Comparison of ENCODE assay signal across 1 cellular context in genomic region chr3:71051259-71051595, GRCh38.
TF ChIP-seq lines count a peak whose summit lies in the region.

No MANE protein-coding gene starts in this region.

TF ChIP-seq in SK-N-SH, 30 proteins besides CTCF, POLR2A, EP300 and RAD21 (continued from another document):
- TF ChIP-seq, protein P1, sequence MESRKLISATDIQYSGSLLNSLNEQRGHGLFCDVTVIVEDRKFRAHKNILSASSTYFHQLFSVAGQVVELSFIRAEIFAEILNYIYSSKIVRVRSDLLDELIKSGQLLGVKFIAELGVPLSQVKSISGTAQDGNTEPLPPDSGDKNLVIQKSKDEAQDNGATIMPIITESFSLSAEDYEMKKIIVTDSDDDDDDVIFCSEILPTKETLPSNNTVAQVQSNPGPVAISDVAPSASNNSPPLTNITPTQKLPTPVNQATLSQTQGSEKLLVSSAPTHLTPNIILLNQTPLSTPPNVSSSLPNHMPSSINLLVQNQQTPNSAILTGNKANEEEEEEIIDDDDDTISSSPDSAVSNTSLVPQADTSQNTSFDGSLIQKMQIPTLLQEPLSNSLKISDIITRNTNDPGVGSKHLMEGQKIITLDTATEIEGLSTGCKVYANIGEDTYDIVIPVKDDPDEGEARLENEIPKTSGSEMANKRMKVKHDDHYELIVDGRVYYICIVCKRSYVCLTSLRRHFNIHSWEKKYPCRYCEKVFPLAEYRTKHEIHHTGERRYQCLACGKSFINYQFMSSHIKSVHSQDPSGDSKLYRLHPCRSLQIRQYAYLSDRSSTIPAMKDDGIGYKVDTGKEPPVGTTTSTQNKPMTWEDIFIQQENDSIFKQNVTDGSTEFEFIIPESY (IDR thresholded peaks at IDR 0.05; ENCODE audit: borderline replicate concordance, low read depth) = no peak
TF ChIP-seq in SK-N-SH: peak in this region for 0.
